Comparison of ENCODE assay signal across 1 cellular context in the genomic region with DNA sequence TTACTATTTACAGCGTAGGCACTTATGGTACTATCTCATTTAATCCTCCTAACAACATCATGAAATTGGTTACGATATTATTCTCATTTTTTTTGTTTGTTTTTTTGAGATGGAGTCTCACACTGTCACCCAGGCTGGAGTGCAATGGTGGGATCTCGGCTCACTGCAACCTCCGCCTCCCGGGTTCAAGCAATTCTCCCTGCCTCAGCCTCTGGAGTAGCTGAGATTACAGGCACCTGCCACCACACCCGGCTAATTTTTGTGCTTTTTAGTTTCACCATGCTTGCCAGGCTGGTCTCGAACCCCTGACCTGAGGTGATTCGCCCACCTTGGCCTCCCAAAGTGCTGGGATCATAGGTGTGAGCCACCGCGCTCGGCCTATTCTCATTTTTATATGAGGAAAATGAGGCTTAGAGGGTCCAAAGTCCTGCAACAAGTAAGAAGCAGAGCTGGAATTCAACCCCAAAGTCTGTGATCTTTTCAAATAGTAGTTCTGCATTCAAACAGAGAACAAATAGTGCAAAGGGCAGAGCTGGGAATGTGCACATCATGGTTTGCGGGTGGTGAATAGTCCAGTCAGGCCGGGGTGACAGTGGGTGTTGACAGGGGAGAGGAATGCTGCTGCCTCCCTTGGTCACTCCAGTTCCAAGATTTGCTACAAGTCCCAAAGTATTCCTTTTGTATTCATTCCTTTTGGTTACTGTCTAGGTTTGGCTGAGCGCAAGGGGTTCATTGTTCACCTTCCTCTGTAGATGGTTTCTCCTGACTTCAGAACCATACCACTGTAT.
TF ChIP-seq lines count a peak whose summit lies in the region.

No MANE protein-coding gene starts in this region.

TF ChIP-seq in A549, 52 proteins besides CTCF, POLR2A, EP300 and RAD21:
- TF ChIP-seq POLR2AphosphoS2 (conservative IDR thresholded peaks at IDR 0.05; ENCODE audit: low read length) (no peak), EHF (CRISPR knock-in tag; IDR thresholded peaks at IDR 0.05) (no peak), CEBPB (IDR thresholded peaks at IDR 0.05) (no peak), PHF8 (IDR thresholded peaks at IDR 0.05; ENCODE audit: borderline replicate concordance, low read depth) (no peak), ELK1 (IDR thresholded peaks at IDR 0.05; ENCODE audit: low read depth, low read length) (no peak)
